37 cellular contexts compared by ENCODE assay signal in genomic region chr6:116895935-116896334, GRCh38. TPM values are rescaled to one million over a fixed set of nuclear protein-coding genes. Genes with fewer than 3 reads are reported as not detected.
"Had no signal": no experiment of that assay in that cellular context is flagged by ENCODE, and none has a peak within 500 bp of the region (broad histone marks: within the 10 kb centered on the region; RNA-seq: fewer than 3 reads in every experiment).

No MANE protein-coding gene starts in this region.

- FAIRE-seq: bronchial epithelial cell, TTC549 had no signal

- H3K27me3 Mint-ChIP-seq: activated B cell treated with CpG ODN at 0.5 μM for 24 hours; activated CD4-positive, alpha-beta memory T cell treated with anti-CD3 and anti-CD28 coated beads, Interleukin-2, amount 10 ng/mL, durations not matched to agents 7 days and 5 days; activated CD4-positive, alpha-beta T cell treated with anti-CD3 and anti-CD28 coated beads, Interleukin-2, amount 10 ng/mL, durations not matched to agents 24 days and 14 days; activated CD8-positive, alpha-beta memory T cell treated with anti-CD3 and anti-CD28 coated beads, Interleukin-2, amount 10 ng/mL, durations not matched to agents 7 days and 5 days; activated naive CD4-positive, alpha-beta T cell treated with anti-CD3 and anti-CD28 coated beads, Interleukin-2, amount 10 ng/mL, durations not matched to agents 7 days and 5 days; activated naive CD8-positive, alpha-beta T cell; activated naive CD8-positive, alpha-beta T cell treated with anti-CD3 and anti-CD28 coated beads, Interleukin-2, amount 10 ng/mL, durations not matched to agents 7 days and 5 days; activated naive CD8-positive, alpha-beta T cell treated with anti-CD3 and anti-CD28 coated beads, Interleukin-2, amount 50 U/mL, for 24 hours; activated T-cell treated with anti-CD3 and anti-CD28 coated beads, Interleukin-2, amount 50 U/mL, for 24 hours; central memory CD8-positive, alpha-beta T cell had no signal

- H3K9me3 Mint-ChIP-seq: activated B cell treated with CpG ODN at 0.5 μM for 24 hours; activated CD4-positive, alpha-beta memory T cell treated with anti-CD3 and anti-CD28 coated beads, Interleukin-2, amount 10 ng/mL, durations not matched to agents 7 days and 5 days; activated CD4-positive, alpha-beta T cell treated with anti-CD3 and anti-CD28 coated beads, Interleukin-2, amount 10 ng/mL, durations not matched to agents 24 days and 14 days; activated naive CD4-positive, alpha-beta T cell treated with anti-CD3 and anti-CD28 coated beads, Interleukin-2, amount 10 ng/mL, durations not matched to agents 7 days and 5 days; activated naive CD4-positive, alpha-beta T cell treated with anti-CD3 and anti-CD28 coated beads, Interleukin-2, amount 50 U/mL, for 24 hours; activated naive CD8-positive, alpha-beta T cell treated with anti-CD3 and anti-CD28 coated beads, Interleukin-2, amount 10 ng/mL, durations not matched to agents 7 days and 5 days; activated naive CD8-positive, alpha-beta T cell treated with anti-CD3 and anti-CD28 coated beads, Interleukin-2, amount 50 U/mL, for 24 hours; activated T-cell treated with anti-CD3 and anti-CD28 coated beads, Interleukin-2, amount 50 U/mL, for 24 hours; activated T-helper 2 cell treated with anti-CD3 and anti-CD28 coated beads, Interferon-gamma antibody, Interleukin-2, Interleukin-4, amounts not matched to agents 10 μg/mL and 5 μg/mL and 100 μg/mL, durations not matched to agents 14 hours and 24 hours and 36 hours; brain; central memory CD8-positive, alpha-beta T cell; T-helper 1 cell treated with Interleukin-12 subunit alpha and Interleukin-12 subunit beta and Interleukin-4 antibody, amounts not matched to agents 30 μg/mL and 1 μg/mL, for 36 hours; T-helper 2 cell treated with Interferon-gamma antibody and Interleukin-4, amounts not matched to agents 5 μg/mL and 100 μg/mL, for 36 hours had no signal

- ATAC-seq: activated CD8-positive, alpha-beta memory T cell treated with anti-CD3 and anti-CD28 coated beads, Interleukin-2, amount 10 ng/mL, durations not matched to agents 7 days and 5 days; activated CD8-positive, alpha-beta T cell treated with anti-CD3 and anti-CD28 coated beads, Interleukin-2, amount 10 ng/mL, durations not matched to agents 7 days and 5 days; activated naive CD8-positive, alpha-beta T cell treated with anti-CD3 and anti-CD28 coated beads, Interleukin-2, amount 50 U/mL, for 24 hours had no signal

- H3K27me3 ChIP-seq: ascending aorta, cardiac muscle cell had no signal

- H3K4me1 Mint-ChIP-seq: activated B cell treated with CpG ODN at 0.5 μM for 24 hours; activated CD4-positive, alpha-beta memory T cell treated with anti-CD3 and anti-CD28 coated beads, Interleukin-2, amount 10 ng/mL, durations not matched to agents 7 days and 5 days; activated CD4-positive, alpha-beta T cell treated with anti-CD3 and anti-CD28 coated beads, Interleukin-2, amount 10 ng/mL, durations not matched to agents 24 days and 14 days; activated CD8-positive, alpha-beta memory T cell treated with anti-CD3 and anti-CD28 coated beads, Interleukin-2, amount 10 ng/mL, durations not matched to agents 7 days and 5 days; activated naive CD4-positive, alpha-beta T cell treated with anti-CD3 and anti-CD28 coated beads, Interleukin-2, amount 10 ng/mL, durations not matched to agents 7 days and 5 days; activated naive CD4-positive, alpha-beta T cell treated with anti-CD3 and anti-CD28 coated beads, Interleukin-2, amount 50 U/mL, for 24 hours; activated naive CD8-positive, alpha-beta T cell treated with anti-CD3 and anti-CD28 coated beads, Interleukin-2, amount 10 ng/mL, durations not matched to agents 7 days and 5 days; activated naive CD8-positive, alpha-beta T cell treated with anti-CD3 and anti-CD28 coated beads, Interleukin-2, amount 50 U/mL, for 24 hours; brain; central memory CD8-positive, alpha-beta T cell had no signal

- H3K4me1 ChIP-seq: ascending aorta had no signal

- H3K36me3 ChIP-seq: ascending aorta, cardiac muscle cell had no signal

- H3K27ac Mint-ChIP-seq: activated B cell treated with CpG ODN at 0.5 μM for 24 hours; activated CD4-positive, alpha-beta memory T cell treated with anti-CD3 and anti-CD28 coated beads, Interleukin-2, amount 10 ng/mL, durations not matched to agents 7 days and 5 days; activated CD4-positive, alpha-beta T cell treated with anti-CD3 and anti-CD28 coated beads, Interleukin-2, amount 10 ng/mL, durations not matched to agents 24 days and 14 days; activated CD8-positive, alpha-beta memory T cell treated with anti-CD3 and anti-CD28 coated beads, Interleukin-2, amount 10 ng/mL, durations not matched to agents 7 days and 5 days; activated CD8-positive, alpha-beta T cell treated with anti-CD3 and anti-CD28 coated beads, Interleukin-2, amount 10 ng/mL, durations not matched to agents 7 days and 5 days; activated naive CD4-positive, alpha-beta T cell treated with anti-CD3 and anti-CD28 coated beads, Interleukin-2, amount 10 ng/mL, durations not matched to agents 7 days and 5 days; activated naive CD4-positive, alpha-beta T cell treated with anti-CD3 and anti-CD28 coated beads, Interleukin-2, amount 50 U/mL, for 24 hours; activated naive CD8-positive, alpha-beta T cell; activated naive CD8-positive, alpha-beta T cell treated with anti-CD3 and anti-CD28 coated beads, Interleukin-2, amount 10 ng/mL, durations not matched to agents 7 days and 5 days; activated naive CD8-positive, alpha-beta T cell treated with anti-CD3 and anti-CD28 coated beads, Interleukin-2, amount 50 U/mL, for 24 hours; activated T-cell treated with anti-CD3 and anti-CD28 coated beads, Interleukin-2, amount 50 U/mL, for 24 hours; activated T-helper 2 cell treated with anti-CD3 and anti-CD28 coated beads, Interferon-gamma antibody, Interleukin-2, Interleukin-4, amounts not matched to agents 10 μg/mL and 5 μg/mL and 100 μg/mL, durations not matched to agents 14 hours and 24 hours and 36 hours; brain; T-helper 1 cell treated with Interleukin-12 subunit alpha and Interleukin-12 subunit beta and Interleukin-4 antibody, amounts not matched to agents 30 μg/mL and 1 μg/mL, for 36 hours; T-helper 2 cell treated with Interferon-gamma antibody and Interleukin-4, amounts not matched to agents 5 μg/mL and 100 μg/mL, for 36 hours had no signal

- H3K4me3 ChIP-seq: ascending aorta, cardiac muscle cell had no signal

- DNase-seq: activated B cell treated with CpG ODN at 0.5 μM for 24 hours; activated CD4-positive, alpha-beta memory T cell treated with anti-CD3 and anti-CD28 coated beads, Interleukin-2, amount 10 ng/mL, durations not matched to agents 7 days and 5 days; activated CD4-positive, alpha-beta T cell treated with anti-CD3 and anti-CD28 coated beads for 4 hours; activated CD4-positive, alpha-beta T cell treated with anti-CD3 and anti-CD28 coated beads, Interleukin-2, amount 10 ng/mL, durations not matched to agents 24 days and 14 days; activated CD4-positive, alpha-beta T cell treated with anti-CD3 and anti-CD28 coated beads, Interleukin-2, amount 50 U/mL, for 48 hours; activated CD4-positive, CD25-positive, alpha-beta regulatory T cell treated with anti-CD3 and anti-CD28 coated beads, Interleukin-2, amount 50 U/mL, for 72 hours; activated CD8-positive, alpha-beta memory T cell treated with anti-CD3 and anti-CD28 coated beads for 24 hours; activated CD8-positive, alpha-beta memory T cell treated with anti-CD3 and anti-CD28 coated beads, Interleukin-2, amount 10 ng/mL, durations not matched to agents 7 days and 5 days; activated CD8-positive, alpha-beta memory T cell treated with anti-CD3 and anti-CD28 coated beads, Interleukin-2, amount 50 U/mL, for 48 hours; activated CD8-positive, alpha-beta T cell treated with anti-CD3 and anti-CD28 coated beads, Interleukin-2, amount 10 ng/mL, durations not matched to agents 7 days and 5 days; activated effector memory CD4-positive, alpha-beta T cell treated with Interleukin-2 at 50 U/mL for 16 hours; activated gamma-delta T cell; activated naive CD4-positive, alpha-beta T cell treated with anti-CD3 and anti-CD28 coated beads, Interleukin-2, amount 10 ng/mL, durations not matched to agents 7 days and 5 days; activated naive CD4-positive, alpha-beta T cell treated with Interleukin-2 at 50 U/mL for 16 hours; activated naive CD8-positive, alpha-beta T cell treated with anti-CD3 and anti-CD28 coated beads, Interleukin-2, amount 10 ng/mL, durations not matched to agents 7 days and 5 days; activated naive CD8-positive, alpha-beta T cell treated with anti-CD3 and anti-CD28 coated beads, Interleukin-2, amount 50 U/mL, for 24 hours; activated T-cell treated with anti-CD3 and anti-CD28 coated beads, Interleukin-2, amount 50 U/mL, for 24 hours; activated T-cell treated with anti-CD3 and anti-CD28 coated beads, Interleukin-2, amount 50 U/mL, for 48 hours; amygdala; anterior cingulate cortex; caudate nucleus; cerebellar nuclear complex; T-helper 1 cell; T-helper 2 cell; T-helper 9 cell had no signal

- H3K27ac ChIP-seq: ascending aorta, cardiac muscle cell, VCaP had no signal

- H3K4me3 Mint-ChIP-seq: activated B cell treated with CpG ODN at 0.5 μM for 24 hours; activated CD4-positive, alpha-beta memory T cell treated with anti-CD3 and anti-CD28 coated beads, Interleukin-2, amount 10 ng/mL, durations not matched to agents 7 days and 5 days; activated CD4-positive, alpha-beta T cell treated with anti-CD3 and anti-CD28 coated beads, Interleukin-2, amount 10 ng/mL, durations not matched to agents 24 days and 14 days; activated CD8-positive, alpha-beta memory T cell treated with anti-CD3 and anti-CD28 coated beads, Interleukin-2, amount 10 ng/mL, durations not matched to agents 7 days and 5 days; activated CD8-positive, alpha-beta T cell treated with anti-CD3 and anti-CD28 coated beads, Interleukin-2, amount 10 ng/mL, durations not matched to agents 7 days and 5 days; activated naive CD4-positive, alpha-beta T cell treated with anti-CD3 and anti-CD28 coated beads, Interleukin-2, amount 10 ng/mL, durations not matched to agents 7 days and 5 days; activated naive CD4-positive, alpha-beta T cell treated with anti-CD3 and anti-CD28 coated beads, Interleukin-2, amount 50 U/mL, for 24 hours; activated naive CD8-positive, alpha-beta T cell; activated naive CD8-positive, alpha-beta T cell treated with anti-CD3 and anti-CD28 coated beads, Interleukin-2, amount 10 ng/mL, durations not matched to agents 7 days and 5 days; activated naive CD8-positive, alpha-beta T cell treated with anti-CD3 and anti-CD28 coated beads, Interleukin-2, amount 50 U/mL, for 24 hours; activated T-cell treated with anti-CD3 and anti-CD28 coated beads, Interleukin-2, amount 50 U/mL, for 24 hours; brain; central memory CD8-positive, alpha-beta T cell; T-helper 1 cell treated with Interleukin-12 subunit alpha and Interleukin-12 subunit beta and Interleukin-4 antibody, amounts not matched to agents 30 μg/mL and 1 μg/mL, for 36 hours; T-helper 2 cell treated with Interferon-gamma antibody and Interleukin-4, amounts not matched to agents 5 μg/mL and 100 μg/mL, for 36 hours had no signal

- H3K9me3 ChIP-seq: ascending aorta had no signal

- H3K36me3 Mint-ChIP-seq: activated CD8-positive, alpha-beta memory T cell treated with anti-CD3 and anti-CD28 coated beads, Interleukin-2, amount 10 ng/mL, durations not matched to agents 7 days and 5 days; activated naive CD4-positive, alpha-beta T cell treated with anti-CD3 and anti-CD28 coated beads, Interleukin-2, amount 10 ng/mL, durations not matched to agents 7 days and 5 days; activated naive CD4-positive, alpha-beta T cell treated with anti-CD3 and anti-CD28 coated beads, Interleukin-2, amount 50 U/mL, for 24 hours; activated naive CD8-positive, alpha-beta T cell; activated naive CD8-positive, alpha-beta T cell treated with anti-CD3 and anti-CD28 coated beads, Interleukin-2, amount 10 ng/mL, durations not matched to agents 7 days and 5 days; brain had no signal

RNA-seq across cellular contexts. Expression of gene RFX6, which starts 18.9 kb away (rescaled TPM):
- total RNA-seq: activated B cell treated with CpG ODN at 0.5 μM for 24 hours; activated CD4-positive, alpha-beta memory T cell treated with anti-CD3 and anti-CD28 coated beads, Interleukin-2, amount 10 ng/mL, durations not matched to agents 7 days and 5 days; activated CD4-positive, alpha-beta T cell treated with anti-CD3 and anti-CD28 coated beads, Interleukin-2, amount 10 ng/mL, durations not matched to agents 24 days and 14 days; activated CD8-positive, alpha-beta memory T cell treated with anti-CD3 and anti-CD28 coated beads, Interleukin-2, amount 10 ng/mL, durations not matched to agents 7 days and 5 days; activated CD8-positive, alpha-beta T cell treated with anti-CD3 and anti-CD28 coated beads, Interleukin-2, amount 10 ng/mL, durations not matched to agents 7 days and 5 days; activated naive CD8-positive, alpha-beta T cell treated with anti-CD3 and anti-CD28 coated beads, Interleukin-2, amount 10 ng/mL, durations not matched to agents 7 days and 5 days; activated T-helper 2 cell treated with anti-CD3 and anti-CD28 coated beads, Interferon-gamma antibody, Interleukin-2, Interleukin-4, amounts not matched to agents 10 μg/mL and 5 μg/mL and 100 μg/mL, durations not matched to agents 14 hours and 24 hours and 36 hours; ascending aorta; bronchial epithelial cell; cardiac muscle cell had no signal
- polyA plus RNA-seq: cardiac muscle cell had no signal
